1 cellular context compared by ENCODE assay signal in genomic region chr6:11434565-11435326, GRCh38.
TF ChIP-seq lines count a peak whose summit lies in the region.

No MANE protein-coding gene starts in this region.

TF ChIP-seq in HEK293, 187 proteins besides CTCF, POLR2A, EP300 and RAD21 (continued from another document and continues in another):
- TF ChIP-seq ZBTB17 (tag by site-specific recombination; IDR thresholded peaks at IDR 0.05) (no peak), ZNF658 (tag by site-specific recombination; IDR thresholded peaks at IDR 0.05) (no peak), ZBTB1 (tag by site-specific recombination; IDR thresholded peaks at IDR 0.05) (no peak), ZNF341 (tag by site-specific recombination; IDR thresholded peaks at IDR 0.05; ENCODE audit: low read depth) (no peak), ZNF221 (tag by site-specific recombination; IDR thresholded peaks at IDR 0.05; ENCODE audit: borderline replicate concordance) (no peak), OVOL3 (tag by site-specific recombination; IDR thresholded peaks at IDR 0.05) (no peak), ZNF76 (tag by site-specific recombination; IDR thresholded peaks at IDR 0.05; ENCODE audit: borderline replicate concordance, low read depth) (no peak), WT1 (tag by site-specific recombination; IDR thresholded peaks at IDR 0.05) (peak; percentile 85), PBX3 (CRISPR knock-in tag; IDR thresholded peaks at IDR 0.05) (no peak), ZIC2 (tag by site-specific recombination; IDR thresholded peaks at IDR 0.05) (no peak), ZNF416 (tag by site-specific recombination; IDR thresholded peaks at IDR 0.05) (no peak), ZNF626 (tag by site-specific recombination; IDR thresholded peaks at IDR 0.05) (no peak), ZNF585B (tag by site-specific recombination; IDR thresholded peaks at IDR 0.05) (no peak), ZSCAN23 (tag by site-specific recombination; IDR thresholded peaks at IDR 0.05) (0 out of 2 replicates have a peak, but pooled peaks have one; percentile 32), PATZ1 (tag by site-specific recombination; IDR thresholded peaks at IDR 0.05) (no peak), ZNF148 (tag by site-specific recombination; IDR thresholded peaks at IDR 0.05; ENCODE audit: borderline replicate concordance) (no peak), KLF9 (tag by site-specific recombination; IDR thresholded peaks at IDR 0.05; ENCODE audit: low read depth) (no peak), FEZF1 (tag by site-specific recombination; IDR thresholded peaks at IDR 0.05) (peak; percentile 78), KLF8 (tag by site-specific recombination; IDR thresholded peaks at IDR 0.05) (peak; percentile 53; the same call in 1 of the 2 replicates), ZNF155 (tag by site-specific recombination; IDR thresholded peaks at IDR 0.05) (no peak), GFI1B (tag by site-specific recombination; IDR thresholded peaks at IDR 0.05) (0 out of 2 replicates have a peak, but pooled peaks have one; percentile 49), ZNF518A (tag by site-specific recombination; conservative IDR thresholded peaks at IDR 0.05; ENCODE audit: low read depth) (no peak; the same call in 1 of the 2 replicates), IKZF3 (tag by site-specific recombination; IDR thresholded peaks at IDR 0.05) (peak; percentile 80), ZNF747 (tag by site-specific recombination; IDR thresholded peaks at IDR 0.05) (no peak), ZXDB (tag by site-specific recombination; IDR thresholded peaks at IDR 0.05) (peak; percentile 77), SP3 (tag by site-specific recombination; IDR thresholded peaks at IDR 0.05) (no peak), MEIS1 (CRISPR knock-in tag; IDR thresholded peaks at IDR 0.05; ENCODE audit: borderline replicate concordance) (no peak), PRDM4 (tag by site-specific recombination; IDR thresholded peaks at IDR 0.05) (peak; percentile 68), ZNF175 (tag by site-specific recombination; IDR thresholded peaks at IDR 0.05) (no peak), ZNF449 (tag by site-specific recombination; IDR thresholded peaks at IDR 0.05) (peak; percentile 46; the same call in 1 of the 2 replicates), PRDM2 (tag by site-specific recombination; IDR thresholded peaks at IDR 0.05; ENCODE audit: borderline replicate concordance) (no peak), ZNF26 (tag by site-specific recombination; IDR thresholded peaks at IDR 0.05) (no peak)
